Comparison of ENCODE assay signal across 37 cellular contexts in the genomic region with DNA sequence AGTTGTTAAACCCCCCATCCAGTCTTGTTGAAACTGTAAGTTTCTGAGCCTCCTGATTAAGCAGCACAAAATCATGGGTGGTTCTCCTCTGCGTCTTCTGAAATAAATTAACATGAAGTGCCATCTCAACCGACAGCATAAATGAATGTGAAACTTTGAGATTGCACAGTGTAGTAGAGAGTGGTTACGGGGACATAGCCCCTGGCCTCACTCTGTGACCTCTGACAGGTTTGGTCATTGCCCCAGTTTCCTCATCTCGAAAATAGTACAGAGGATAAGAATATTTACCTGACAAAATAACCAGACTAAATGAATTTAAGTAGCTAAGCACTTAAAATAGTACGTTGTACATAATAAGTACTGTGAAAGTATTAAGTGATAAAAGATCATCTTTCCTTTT. TPM values are rescaled to one million over a fixed set of nuclear protein-coding genes. Genes with fewer than 3 reads are reported as not detected.
"Had no signal": no experiment of that assay in that cellular context is flagged by ENCODE, and none has a peak within 500 bp of the region (broad histone marks: within the 10 kb centered on the region; RNA-seq: fewer than 3 reads in every experiment).

No MANE protein-coding gene starts in this region.

- H3K36me3 ChIP-seq: brain microvascular endothelial cell, breast epithelium had no signal

- FAIRE-seq: TTC549 had no signal

- DNase-seq: activated B cell treated with CpG ODN at 0.5 μM for 24 hours; activated CD4-positive, alpha-beta memory T cell treated with anti-CD3 and anti-CD28 coated beads for 36 hours; activated CD4-positive, alpha-beta T cell treated with anti-CD3 and anti-CD28 coated beads for 4 hours; activated CD4-positive, alpha-beta T cell treated with anti-CD3 and anti-CD28 coated beads, Interleukin-2, amount 10 ng/mL, durations not matched to agents 24 days and 14 days; activated CD4-positive, alpha-beta T cell treated with anti-CD3 and anti-CD28 coated beads, Interleukin-2, amount 50 U/mL, for 1 hour; activated CD4-positive, alpha-beta T cell treated with anti-CD3 and anti-CD28 coated beads, Interleukin-2, amount 50 U/mL, for 4 hours; activated CD4-positive, CD25-positive, alpha-beta regulatory T cell treated with anti-CD3 and anti-CD28 coated beads, Interleukin-2, amount 50 U/mL, for 72 hours; activated CD8-positive, alpha-beta memory T cell treated with anti-CD3 and anti-CD28 coated beads, Interleukin-2, amount 50 U/mL, for 4 hours; activated CD8-positive, alpha-beta T cell treated with anti-CD3 and anti-CD28 coated beads for 36 hours; activated effector memory CD4-positive, alpha-beta T cell treated with anti-CD3 and anti-CD28 coated beads, Interleukin-2, amount 50 U/mL, for 16 hours; activated gamma-delta T cell treated with Interleukin-2 at 50 U/mL for 16 hours; activated naive CD4-positive, alpha-beta T cell; activated naive CD4-positive, alpha-beta T cell treated with anti-CD3 and anti-CD28 coated beads for 36 hours; activated naive CD4-positive, alpha-beta T cell treated with anti-CD3 and anti-CD28 coated beads, Interleukin-2, amount 50 U/mL, for 16 hours; activated naive CD8-positive, alpha-beta T cell treated with anti-CD3 and anti-CD28 coated beads for 36 hours; activated T-cell treated with anti-CD3 and anti-CD28 coated beads for 4 hours; activated T-cell treated with anti-CD3 and anti-CD28 coated beads, Interleukin-2, amount 50 U/mL, for 1 hour; activated T-cell treated with anti-CD3 and anti-CD28 coated beads, Interleukin-2, amount 50 U/mL, for 4 hours; activated T-cell treated with anti-CD3 and anti-CD28 coated beads, Interleukin-2, amount 50 U/mL, for 72 hours; adrenal gland; amniotic stem cell; aorta; body of pancreas; brain microvascular endothelial cell; caudate nucleus; cerebellar nuclear complex; T-helper 1 cell; T-helper 2 cell; T-helper 9 cell had no signal

- H3K4me3 ChIP-seq: adrenal gland, body of pancreas, breast epithelium had no signal

- H3K27ac ChIP-seq: adrenal gland, body of pancreas, brain microvascular endothelial cell, breast epithelium, VCaP had no signal

- ATAC-seq: activated CD8-positive, alpha-beta T cell treated with anti-CD3 and anti-CD28 coated beads for 36 hours; activated T-cell treated with anti-CD3 and anti-CD28 coated beads, Interleukin-2, amount 50 U/mL, for 4 hours; activated T-cell treated with anti-CD3 and anti-CD28 coated beads, Interleukin-2, amount 50 U/mL, for 72 hours; activated T-helper 17 cell treated with anti-CD3 and anti-CD28 coated beads, Interleukin-2, amount 50 U/mL, for 72 hours; body of pancreas had no signal

- H3K9me3 ChIP-seq: adrenal gland, body of pancreas, breast epithelium had no signal

- H3K27me3 ChIP-seq: adrenal gland, body of pancreas, brain microvascular endothelial cell, breast epithelium had no signal

RNA-seq across cellular contexts. Expression of a gene that starts 19.1 kb away (rescaled TPM):
- total RNA-seq: activated B cell treated with CpG ODN at 0.5 μM for 24 hours; activated CD4-positive, alpha-beta memory T cell treated with anti-CD3 and anti-CD28 coated beads for 36 hours; activated CD4-positive, alpha-beta T cell treated with anti-CD3 and anti-CD28 coated beads, Interleukin-2, amount 10 ng/mL, durations not matched to agents 24 days and 14 days; activated CD8-positive, alpha-beta memory T cell treated with anti-CD3 and anti-CD28 coated beads for 36 hours; activated CD8-positive, alpha-beta T cell treated with anti-CD3 and anti-CD28 coated beads for 36 hours; activated naive CD4-positive, alpha-beta T cell treated with anti-CD3 and anti-CD28 coated beads for 36 hours; activated naive CD4-positive, alpha-beta T cell treated with anti-CD3 and anti-CD28 coated beads, Interleukin-2, amount 50 U/mL, for 72 hours; activated naive CD8-positive, alpha-beta T cell treated with anti-CD3 and anti-CD28 coated beads for 36 hours; activated T-cell treated with anti-CD3 and anti-CD28 coated beads, Interleukin-2, amount 50 U/mL, for 4 hours; activated T-cell treated with anti-CD3 and anti-CD28 coated beads, Interleukin-2, amount 50 U/mL, for 72 hours; activated T-helper 1 cell treated with anti-CD3 and anti-CD28 coated beads, Interleukin-12 subunit alpha, Interleukin-12 subunit beta, Interleukin-2, Interleukin-4 antibody, amounts not matched to agents 30 ng/mL and 10 ng/mL and 1 ng/mL, durations not matched to agents 14 hours and 24 hours and 36 hours; activated T-helper 17 cell treated with anti-CD3 and anti-CD28 coated beads, Interleukin-2, amount 50 U/mL, for 72 hours; aorta; astrocyte; body of pancreas; breast epithelium had no signal
- polyA plus RNA-seq: adrenal gland, aorta had no signal
